In genomic region chr10:100968839-100969174, GRCh38 we compare ENCODE assay signal across 6 cellular contexts. TPM values are rescaled to one million over a fixed set of nuclear protein-coding genes. Genes with fewer than 3 reads are reported as not detected.
DNase-seq lines count a peak whose midpoint lies in the region; ATAC-seq and TF ChIP-seq lines count a peak whose summit lies in the region.

No MANE protein-coding gene starts in this region.

- POLR2A ChIA-PET in activated CD4-positive, alpha-beta T cell treated with anti-CD3 and anti-CD28 coated beads, Interleukin-2, amount 10 ng/mL, durations not matched to agents 7 days and 5 days (lab: Charles Lee) = no interaction called here

- H3K4me1 Mint-ChIP-seq in activated CD4-positive, alpha-beta T cell treated with anti-CD3 and anti-CD28 coated beads, Interleukin-2, amount 10 ng/mL, durations not matched to agents 7 days and 5 days = peaks cover 14% of the 10 kb centered on the region
- H3K4me1 Mint-ChIP-seq in glutamatergic neuron (ENCODE audit: low read depth, unreplicated experiment) = peaks cover 13% of the 10 kb centered on the region

- H3K4me3 ChIP-seq in thoracic aorta = peak overlapping the region; percentile 81

- TF ChIP-seq CTCF in glutamatergic neuron (IDR thresholded peaks at IDR 0.05; ENCODE audit: partially characterized antibody, unreplicated experiment) = no peak
- no peak for TF ChIP-seq CTCF in thoracic aorta (IDR thresholded peaks at IDR 0.05)

- H3K27ac ChIP-seq in thoracic aorta = no peak overlapping the region

- H3K9me3 Mint-ChIP-seq in activated CD4-positive, alpha-beta T cell treated with anti-CD3 and anti-CD28 coated beads, Interleukin-2, amount 10 ng/mL, durations not matched to agents 7 days and 5 days = no peaks in the 10 kb centered on the region
- peaks cover 8% of the 10 kb centered on the region for H3K9me3 Mint-ChIP-seq in glutamatergic neuron (ENCODE audit: unreplicated experiment)

- no peak overlapping the region for H3K27ac Mint-ChIP-seq in activated CD4-positive, alpha-beta T cell treated with anti-CD3 and anti-CD28 coated beads, Interleukin-2, amount 10 ng/mL, durations not matched to agents 7 days and 5 days
- H3K27ac Mint-ChIP-seq in glutamatergic neuron (ENCODE audit: unreplicated experiment) = peak overlapping the region; percentile 77

- no peaks in the 10 kb centered on the region for H3K27me3 ChIP-seq in thoracic aorta (replicated peaks; ENCODE audit: insufficient read depth)

- DNase-seq in activated CD4-positive, alpha-beta T cell treated with anti-CD3 and anti-CD28 coated beads, Interleukin-2, amount 10 ng/mL, durations not matched to agents 7 days and 5 days = no peak
- no peak for DNase-seq in activated CD4-positive, alpha-beta T cell treated with anti-CD3 and anti-CD28 coated beads for 4 hours
- DNase-seq in glutamatergic neuron (no peak), thoracic aorta (ENCODE audit: low spot score) (no peak), DMS114 treated with DMSO at 0.1 percent for 48 hours (lab: John Stamatoyannopoulos, UW; ENCODE audit: unreplicated experiment) (no peak), HuH-7.5 (ENCODE audit: low spot score) (no peak)

- H3K36me3 Mint-ChIP-seq in activated CD4-positive, alpha-beta T cell treated with anti-CD3 and anti-CD28 coated beads, Interleukin-2, amount 10 ng/mL, durations not matched to agents 7 days and 5 days (ENCODE audit: low read depth) = peaks cover 8% of the 10 kb centered on the region
- H3K36me3 Mint-ChIP-seq in glutamatergic neuron (ENCODE audit: unreplicated experiment) = no peaks in the 10 kb centered on the region

- CTCF ChIA-PET in activated CD4-positive, alpha-beta T cell treated with anti-CD3 and anti-CD28 coated beads, Interleukin-2, amount 10 ng/mL, durations not matched to agents 7 days and 5 days (lab: Charles Lee) = interaction anchor here (1.3 kb wide), 1 partner anchor 11 kb away, joined by 3 read pairs; no protein-coding TSS in a partner anchor

- H3K4me1 ChIP-seq in thoracic aorta (ENCODE audit: control insufficient read depth in 1 of 2, low read depth in 2 of 2) = peaks cover 8 to 15% of the 10 kb centered on the region in 2 donors

- peaks cover 5% of the 10 kb centered on the region for H3K27me3 Mint-ChIP-seq in activated CD4-positive, alpha-beta T cell treated with anti-CD3 and anti-CD28 coated beads, Interleukin-2, amount 10 ng/mL, durations not matched to agents 7 days and 5 days
- H3K27me3 Mint-ChIP-seq in glutamatergic neuron (ENCODE audit: unreplicated experiment) = peaks cover 8% of the 10 kb centered on the region

- H3K36me3 ChIP-seq in thoracic aorta = no peaks in the 10 kb centered on the region

- ATAC-seq in thoracic aorta (ENCODE audit: insufficient number of reproducible peaks, low FRiP score, low read depth) = no peak

- H3K9me3 ChIP-seq in thoracic aorta = no peaks in the 10 kb centered on the region

- H3K4me3 Mint-ChIP-seq in activated CD4-positive, alpha-beta T cell treated with anti-CD3 and anti-CD28 coated beads, Interleukin-2, amount 10 ng/mL, durations not matched to agents 7 days and 5 days = peak overlapping the region; percentile 56
- H3K4me3 Mint-ChIP-seq in glutamatergic neuron (ENCODE audit: unreplicated experiment) = peak overlapping the region; percentile 72

RNA-seq across cellular contexts. Expression of gene SEMA4G, which starts 0.5 kb away (rescaled TPM):
- 1 to 10 TPM; 1.1 to 1.6 TPM for total RNA-seq in activated CD4-positive, alpha-beta T cell treated with anti-CD3 and anti-CD28 coated beads, Interleukin-2, amount 10 ng/mL, durations not matched to agents 7 days and 5 days
- total RNA-seq in glutamatergic neuron (ENCODE audit: unreplicated experiment) = 46.9 TPM
- total RNA-seq in thoracic aorta = 1 to 10 TPM; 3.5 to 4.3 TPM

RNA-seq across cellular contexts. Expression of gene MRPL43, which starts 18.5 kb away (rescaled TPM):
- 10 to 100 TPM; 55.9 to 57.0 TPM for total RNA-seq in activated CD4-positive, alpha-beta T cell treated with anti-CD3 and anti-CD28 coated beads, Interleukin-2, amount 10 ng/mL, durations not matched to agents 7 days and 5 days
- 58.2 TPM for total RNA-seq in glutamatergic neuron (ENCODE audit: unreplicated experiment)
- total RNA-seq in thoracic aorta = 10 to 100 TPM; 51.9 to 56.6 TPM

RNA-seq across cellular contexts. Expression of gene TWNK, which starts 18.5 kb away (rescaled TPM):
- 10 to 100 TPM in 1 of 2 experiments, 1 to 10 TPM in 1; 9.9 to 11.6 TPM for total RNA-seq in activated CD4-positive, alpha-beta T cell treated with anti-CD3 and anti-CD28 coated beads, Interleukin-2, amount 10 ng/mL, durations not matched to agents 7 days and 5 days
- total RNA-seq in glutamatergic neuron (ENCODE audit: unreplicated experiment) (10.1 TPM), thoracic aorta (10 to 100 TPM in 1 of 2 donors, 1 to 10 TPM in 1; 5.3 to 16.6 TPM)

RNA-seq across cellular contexts. Expression of gene LZTS2, which starts 30.8 kb away (rescaled TPM):
- total RNA-seq in activated CD4-positive, alpha-beta T cell treated with anti-CD3 and anti-CD28 coated beads, Interleukin-2, amount 10 ng/mL, durations not matched to agents 7 days and 5 days = 10 to 100 TPM; 17.5 to 18.8 TPM
- total RNA-seq in glutamatergic neuron (ENCODE audit: unreplicated experiment) (56.7 TPM), thoracic aorta (100 to 1,000 TPM; 127 to 165 TPM)

RNA-seq across cellular contexts. Expression of gene SLF2, which starts 56.0 kb away (rescaled TPM):
- 10 to 100 TPM; 39.1 to 41.3 TPM for total RNA-seq in activated CD4-positive, alpha-beta T cell treated with anti-CD3 and anti-CD28 coated beads, Interleukin-2, amount 10 ng/mL, durations not matched to agents 7 days and 5 days
- 35.9 TPM for total RNA-seq in glutamatergic neuron (ENCODE audit: unreplicated experiment)
- 10 to 100 TPM; 14.6 to 41.6 TPM for total RNA-seq in thoracic aorta
